Comparison of ENCODE assay signal across 10 cellular contexts in the genomic region with DNA sequence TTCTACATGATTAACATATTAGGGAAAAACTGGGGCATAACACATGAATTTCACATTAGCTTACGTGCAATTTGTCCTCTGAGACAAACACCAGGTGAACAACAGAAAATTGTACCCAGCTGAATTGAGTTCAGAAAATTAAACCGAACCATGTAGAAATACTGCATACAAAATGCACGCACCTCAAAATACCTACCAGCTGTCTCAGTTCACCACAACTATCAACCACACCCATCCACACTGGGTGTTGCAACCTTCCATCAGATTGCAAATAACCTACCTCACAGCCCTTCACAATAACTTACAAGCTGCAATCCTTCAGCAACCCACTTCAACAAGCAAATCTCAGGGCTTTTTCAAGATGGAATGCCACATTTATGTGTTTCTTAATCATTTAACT. TPM values are rescaled to one million over a fixed set of nuclear protein-coding genes. Genes with fewer than 3 reads are reported as not detected.
DNase-seq lines count a peak whose midpoint lies in the region; ATAC-seq and TF ChIP-seq lines count a peak whose summit lies in the region.
"Had no signal": no experiment of that assay in that cellular context is flagged by ENCODE, and none has a peak within 500 bp of the region (broad histone marks: within the 10 kb centered on the region; RNA-seq: fewer than 3 reads in every experiment).

No MANE protein-coding gene starts in this region.

- H3K4me1 Mint-ChIP-seq in MCF 10A (ENCODE audit: insufficient read depth, unreplicated experiment) (peaks cover 6% of the 10 kb centered on the region), endodermal cell (no peaks in the 10 kb centered on the region)
- H3K4me1 Mint-ChIP-seq in activated CD4-positive, alpha-beta memory T cell treated with anti-CD3 and anti-CD28 coated beads, Interleukin-2, amount 10 ng/mL, durations not matched to agents 7 days and 5 days, result peaks cover 66% of the 10 kb centered on the region

- DNase-seq in MCF 10A (ENCODE audit: unreplicated experiment) (peak; percentile 82), breast epithelium (ENCODE audit: low spot score in 2 of 2) (no peak), foreskin keratinocyte (peak; percentile 66 to 88), upper lobe of right lung (no peak), endodermal cell (no peak), A673 (ENCODE audit: low spot score) (no peak)
- peak; percentile 79 for DNase-seq in activated CD4-positive, alpha-beta memory T cell treated with anti-CD3 and anti-CD28 coated beads, Interleukin-2, amount 10 ng/mL, durations not matched to agents 7 days and 5 days
- DNase-seq: kidney, NCI-H1048 had no signal

- TF ChIP-seq CTCF in MCF 10A (IDR thresholded peaks at IDR 0.05; ENCODE audit: unreplicated experiment), result no peak
- TF ChIP-seq CTCF in breast epithelium (IDR thresholded peaks at IDR 0.05), result no peak
- no peak for TF ChIP-seq CTCF in foreskin keratinocyte (conservative IDR thresholded peaks at IDR 0.05)
- no peak for TF ChIP-seq CTCF in upper lobe of right lung (IDR thresholded peaks at IDR 0.05)
- no peak for TF ChIP-seq CTCF in endodermal cell (conservative IDR thresholded peaks at IDR 0.05)
- no peak for TF ChIP-seq CTCF in A673 (conservative IDR thresholded peaks at IDR 0.05; ENCODE audit: low read depth, low read length)

- H3K4me3 Mint-ChIP-seq in MCF 10A (ENCODE audit: unreplicated experiment), result peak overlapping the region; percentile 16
- peak overlapping the region; percentile 58 for H3K4me3 Mint-ChIP-seq in activated CD4-positive, alpha-beta memory T cell treated with anti-CD3 and anti-CD28 coated beads, Interleukin-2, amount 10 ng/mL, durations not matched to agents 7 days and 5 days
- no peak overlapping the region for H3K4me3 Mint-ChIP-seq in endodermal cell

- intact Hi-C loops in MCF 10A (cut with micrococcal nuclease) (no loop called here), breast epithelium (cut with DNase I; ENCODE audit: low total_unique reads) (no loop called here), upper lobe of right lung (cut with DNase I) (no loop called here), A673 (cut with micrococcal nuclease; ENCODE audit: unreplicated experiment) (no loop called here)

- H3K27me3 Mint-ChIP-seq in MCF 10A (ENCODE audit: insufficient read depth, unreplicated experiment) (no peaks in the 10 kb centered on the region), endodermal cell (ENCODE audit: insufficient read depth) (no peaks in the 10 kb centered on the region)
- no peaks in the 10 kb centered on the region for H3K27me3 Mint-ChIP-seq in activated CD4-positive, alpha-beta memory T cell treated with anti-CD3 and anti-CD28 coated beads, Interleukin-2, amount 10 ng/mL, durations not matched to agents 7 days and 5 days

- CTCF ChIA-PET in MCF 10A (lab: Yijun Ruan, JAX) (interaction anchor here (0.7 to 1.4 kb wide), 4 partner anchors 14 to 1284 kb away, joined by 3 read pairs; a partner anchor contains a TSS), A673 (lab: Charles Lee) (no interaction called here)
- CTCF ChIA-PET in activated CD4-positive, alpha-beta memory T cell treated with anti-CD3 and anti-CD28 coated beads, Interleukin-2, amount 10 ng/mL, durations not matched to agents 7 days and 5 days (lab: Charles Lee), result interaction anchor here (0.6 to 1.8 kb wide), 11 partner anchors 9 to 173 kb away, joined by 3 to 6 read pairs (median 4); a partner anchor contains a TSS

- 71 to 89% methylated on average over 2 to 3 of the region's 3 CpGs for WGBS in endodermal cell (ENCODE audit: insufficient coverage in 1 of 2, insufficient read length in 1 of 2), 2 experiments

- ATAC-seq in foreskin keratinocyte (peak; percentile 72), upper lobe of right lung (peak; percentile 88), GM18511 (IDR thresholded peaks at IDR 0.05; ENCODE audit: unreplicated experiment) (no peak)

- H3K27ac Mint-ChIP-seq in MCF 10A (ENCODE audit: low read depth, unreplicated experiment), result peak overlapping the region; percentile 76
- peak overlapping the region; percentile 99 for H3K27ac Mint-ChIP-seq in activated CD4-positive, alpha-beta memory T cell treated with anti-CD3 and anti-CD28 coated beads, Interleukin-2, amount 10 ng/mL, durations not matched to agents 7 days and 5 days
- no peak overlapping the region for H3K27ac Mint-ChIP-seq in endodermal cell

- H3K9me3 Mint-ChIP-seq in MCF 10A (ENCODE audit: unreplicated experiment) (peaks cover 10% of the 10 kb centered on the region), endodermal cell (peaks cover 17% of the 10 kb centered on the region)
- H3K9me3 Mint-ChIP-seq in activated CD4-positive, alpha-beta memory T cell treated with anti-CD3 and anti-CD28 coated beads, Interleukin-2, amount 10 ng/mL, durations not matched to agents 7 days and 5 days, result peaks cover 24% of the 10 kb centered on the region

- TF ChIP-seq POLR2A in breast epithelium (IDR thresholded peaks at IDR 0.05), result no peak

- H3K4me1 ChIP-seq in breast epithelium (no peaks in the 10 kb centered on the region), foreskin keratinocyte (peaks cover 6% of the 10 kb centered on the region), upper lobe of right lung (peaks cover 10% of the 10 kb centered on the region), endodermal cell (ENCODE audit: control insufficient read depth, insufficient read depth, low read length) (no peaks in the 10 kb centered on the region), A673 (ENCODE audit: insufficient read depth, low read length, poor library complexity, severe bottlenecking) (no peaks in the 10 kb centered on the region)

- no peaks in the 10 kb centered on the region for H3K36me3 ChIP-seq in breast epithelium
- peaks cover 18% of the 10 kb centered on the region for H3K36me3 ChIP-seq in upper lobe of right lung
- H3K36me3 ChIP-seq in endodermal cell (ENCODE audit: control insufficient read depth, insufficient read depth, low read length), result no peaks in the 10 kb centered on the region
- H3K36me3 ChIP-seq in A673 (ENCODE audit: insufficient read depth, low read length, poor library complexity, severe bottlenecking), result no peaks in the 10 kb centered on the region

- POLR2A ChIA-PET in MCF 10A (lab: Yijun Ruan, JAX), result interaction anchor here (0.6 to 1.5 kb wide), 5 partner anchors 10 to 203 kb away, joined by 3 to 9 read pairs (median 4); a partner anchor contains a TSS
- POLR2A ChIA-PET in activated CD4-positive, alpha-beta memory T cell treated with anti-CD3 and anti-CD28 coated beads, Interleukin-2, amount 10 ng/mL, durations not matched to agents 7 days and 5 days (lab: Charles Lee), result interaction anchor here (0.7 to 11.3 kb wide), 19 partner anchors 9 to 218 kb away, joined by 3 to 195 read pairs (median 4); a partner anchor contains a TSS
- POLR2A ChIA-PET in A673 (lab: Charles Lee; ENCODE audit: low non-redundant PET), result no interaction called here

- no peak overlapping the region for H3K4me3 ChIP-seq in breast epithelium
- no peak overlapping the region for H3K4me3 ChIP-seq in upper lobe of right lung
- H3K4me3 ChIP-seq in endodermal cell (ENCODE audit: low read length), result no peak overlapping the region
- no peak overlapping the region for H3K4me3 ChIP-seq in A673 (ENCODE audit: low read depth, low read length, poor library complexity, severe bottlenecking)

- H3K36me3 Mint-ChIP-seq in MCF 10A (ENCODE audit: insufficient read depth, unreplicated experiment), result no peaks in the 10 kb centered on the region
- peaks cover 69% of the 10 kb centered on the region for H3K36me3 Mint-ChIP-seq in activated CD4-positive, alpha-beta memory T cell treated with anti-CD3 and anti-CD28 coated beads, Interleukin-2, amount 10 ng/mL, durations not matched to agents 7 days and 5 days (ENCODE audit: low read depth)
- peaks cover 6% of the 10 kb centered on the region for H3K36me3 Mint-ChIP-seq in endodermal cell (ENCODE audit: low read depth)

- H3K27ac ChIP-seq in breast epithelium (no peak overlapping the region), foreskin keratinocyte (peak overlapping the region; percentile 66), upper lobe of right lung (peak overlapping the region; percentile 47), endodermal cell (ENCODE audit: low read depth, low read length) (no peak overlapping the region), A673 (ENCODE audit: low read depth, low read length, poor library complexity, severe bottlenecking) (no peak overlapping the region)

- H3K27me3 ChIP-seq in breast epithelium (no peaks in the 10 kb centered on the region), foreskin keratinocyte (no peaks in the 10 kb centered on the region), upper lobe of right lung (no peaks in the 10 kb centered on the region), endodermal cell (ENCODE audit: control insufficient read depth, insufficient read depth, low read length, poor library complexity, severe bottlenecking) (no peaks in the 10 kb centered on the region), A673 (replicated peaks; ENCODE audit: insufficient read depth, low read depth, low read length, poor library complexity) (peaks cover 6% of the 10 kb centered on the region)

- no TSS peak for BruUV-seq in MCF 10A (replicated peaks; lab: Mats Ljungman, UMichigan)
- BruUV-seq in A673 (replicated peaks; lab: Mats Ljungman, UMichigan), result no TSS peak

- H3K9ac ChIP-seq in endodermal cell (ENCODE audit: extremely low read depth, low read length, poor library complexity, severe bottlenecking), result no peak overlapping the region

- H3K9me3 ChIP-seq in breast epithelium, result no peaks in the 10 kb centered on the region
- no peaks in the 10 kb centered on the region for H3K9me3 ChIP-seq in upper lobe of right lung
- H3K9me3 ChIP-seq in endodermal cell (ENCODE audit: control insufficient read depth, low read length), result no peaks in the 10 kb centered on the region
- H3K9me3 ChIP-seq in A673 (ENCODE audit: low read depth, low read length, poor library complexity, severe bottlenecking), result peaks cover 3% of the 10 kb centered on the region

RNA-seq across cellular contexts. Expression of a gene that starts 55.9 kb away (rescaled TPM):
- 36.9 and 56.4 TPM in 2 replicates for total RNA-seq in MCF 10A (2022)
- total RNA-seq in breast epithelium, result 10 to 100 TPM; 51.8 to 75.2 (median 67.4) TPM
- total RNA-seq in activated CD4-positive, alpha-beta memory T cell treated with anti-CD3 and anti-CD28 coated beads, Interleukin-2, amount 10 ng/mL, durations not matched to agents 7 days and 5 days, result 10 to 100 TPM; 32.7 to 32.8 TPM
- total RNA-seq in foreskin keratinocyte, result 36.2 and 38.5 TPM in 2 replicates
- polyA plus RNA-seq in foreskin keratinocyte, result 36.4 and 42.7 TPM in 2 replicates
- total RNA-seq in upper lobe of right lung, result 53.4 TPM
- 10 to 100 TPM; 81.2 to 82.8 TPM for total RNA-seq in endodermal cell
- polyA plus RNA-seq in endodermal cell (2013, experiment 1 of 2), result 71.0 TPM
- 77.5 TPM for polyA plus RNA-seq in endodermal cell (2013, experiment 2 of 2)
- 30.4 and 32.5 TPM in 2 replicates for total RNA-seq in A673 (2021)

RNA-seq across cellular contexts. Expression of a gene that starts 56.0 kb away (rescaled TPM):
- total RNA-seq in MCF 10A (2022) (22.8 and 29.6 TPM in 2 replicates), breast epithelium (10 to 100 TPM; 35.4 to 50.8 (median 45.6) TPM), foreskin keratinocyte (11.1 and 12.7 TPM in 2 replicates), upper lobe of right lung (26.6 TPM), endodermal cell (10 to 100 TPM; 34.1 to 44.9 TPM), A673 (2021) (23.7 and 29.7 TPM in 2 replicates)
- total RNA-seq in activated CD4-positive, alpha-beta memory T cell treated with anti-CD3 and anti-CD28 coated beads, Interleukin-2, amount 10 ng/mL, durations not matched to agents 7 days and 5 days, result 10 to 100 TPM; 26.3 TPM
- 15.6 and 17.8 TPM in 2 replicates for polyA plus RNA-seq in foreskin keratinocyte
- polyA plus RNA-seq in endodermal cell (2013, experiment 1 of 2), result 44.4 TPM
- polyA plus RNA-seq in endodermal cell (2013, experiment 2 of 2), result 38.3 TPM

Comparison
In these comparisons a context has a peak if more than half of its experiments do, and no peak if none do; other contexts are left out.
1. DNase-seq: peak in MCF 10A (single experiment), activated CD4-positive, alpha-beta memory T cell treated with anti-CD3 and anti-CD28 coated beads, Interleukin-2, amount 10 ng/mL, durations not matched to agents 7 days and 5 days (single experiment) and foreskin keratinocyte (2 of 2); none in breast epithelium (0 of 2), upper lobe of right lung (single experiment), endodermal cell (single experiment) and A673 (single experiment).
2. H3K27ac ChIP-seq: peak in foreskin keratinocyte (single experiment) and upper lobe of right lung (single experiment); none in breast epithelium (0 of 2), endodermal cell (single experiment) and A673 (single experiment).